14 cellular contexts compared by ENCODE assay signal in genomic region chr1:167605576-167605975, GRCh38.
"Had no signal": no experiment of that assay in that cellular context is flagged by ENCODE, and none has a peak within 500 bp of the region (broad histone marks: within the 10 kb centered on the region; RNA-seq: fewer than 3 reads in every experiment).

No MANE protein-coding gene starts in this region.

- H3K27ac Mint-ChIP-seq: activated naive CD4-positive, alpha-beta T cell treated with anti-CD3 and anti-CD28 coated beads, Interleukin-2, amount 50 U/mL, for 72 hours; mesothelial cell of epicardium; neural progenitor cell had no signal

- H3K27ac ChIP-seq: gastrocnemius medialis, neural progenitor cell, parathyroid adenoma, suprapubic skin, upper lobe of left lung had no signal

- H3K27me3 ChIP-seq: gastrocnemius medialis, neural progenitor cell, suprapubic skin, upper lobe of left lung had no signal

- H3K4me1 ChIP-seq: parathyroid adenoma had no signal

- DNase-seq: activated CD4-positive, alpha-beta T cell treated with anti-CD3 and anti-CD28 coated beads, Interleukin-2, amount 50 U/mL, for 1 hour; activated CD4-positive, CD25-positive, alpha-beta regulatory T cell; anterior cingulate cortex; gastrocnemius medialis; stimulated activated CD4-positive, alpha-beta T cell treated with anti-CD3 and anti-CD28 coated beads, Interleukin-4, amount 100 ng/mL, for 1 hour; stimulated activated CD8-positive, alpha-beta memory T cell treated with anti-CD3 and anti-CD28 coated beads, Interleukin-4, amount 100 ng/mL, for 48 hours; stimulated activated naive CD8-positive, alpha-beta T cell treated with anti-CD3 and anti-CD28 coated beads, Interleukin-15, Interleukin-2, amounts not matched to agents 100 U/mL and 50 U/mL, for 24 hours; T-cell had no signal

- H3K9me3 ChIP-seq: gastrocnemius medialis, suprapubic skin had no signal

- ATAC-seq: activated naive CD4-positive, alpha-beta T cell treated with anti-CD3 and anti-CD28 coated beads, Interleukin-2, amount 50 U/mL, for 72 hours; gastrocnemius medialis; stimulated activated naive CD8-positive, alpha-beta T cell treated with anti-CD3 and anti-CD28 coated beads, Interleukin-15, Interleukin-2, amounts not matched to agents 100 U/mL and 50 U/mL, for 24 hours; T-cell had no signal

- H3K4me3 Mint-ChIP-seq: mesothelial cell of epicardium, neural progenitor cell, T-cell had no signal

- H3K27me3 Mint-ChIP-seq: T-cell had no signal

- H3K4me3 ChIP-seq: gastrocnemius medialis, neural progenitor cell, suprapubic skin, upper lobe of left lung had no signal

- H3K36me3 Mint-ChIP-seq: neural progenitor cell had no signal

- H3K36me3 ChIP-seq: gastrocnemius medialis, neural progenitor cell, suprapubic skin, upper lobe of left lung had no signal
